14 cellular contexts compared by ENCODE assay signal in the genomic region with DNA sequence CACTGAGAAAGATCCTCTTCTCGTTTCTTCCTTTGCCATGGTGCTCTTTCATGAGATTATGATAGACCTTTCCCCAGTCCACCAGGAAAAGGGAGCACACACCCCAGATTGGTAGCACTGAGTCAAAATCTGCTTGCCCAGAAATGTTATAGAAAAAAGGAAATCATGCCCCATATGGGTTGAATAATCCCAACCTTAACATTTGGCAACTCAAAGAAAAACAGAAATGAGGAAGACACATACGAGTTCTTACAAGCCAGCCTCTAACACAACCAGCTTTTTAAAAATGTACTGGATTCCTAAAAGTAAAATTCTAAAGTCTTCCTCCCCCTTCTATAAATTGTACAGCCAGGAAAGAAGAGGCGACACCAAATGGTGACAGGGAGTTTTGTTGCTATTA.
A peak's percentile ranks its signal among the peaks of the same experiment; 100 is the strongest.
DNase-seq lines count a peak whose midpoint lies in the region; ATAC-seq, FAIRE-seq and TF ChIP-seq lines count a peak whose summit lies in the region.
"Had no signal": no experiment of that assay in that cellular context is flagged by ENCODE, and none has a peak within 500 bp of the region (broad histone marks: within the 10 kb centered on the region; RNA-seq: fewer than 3 reads in every experiment).

No MANE protein-coding gene starts in this region.

- H3K9ac ChIP-seq in SK-N-SH: no peak overlapping the region

- H2AFZ ChIP-seq in SK-N-SH (ENCODE audit: low read depth): no peak overlapping the region

- ATAC-seq in memory B cell (ENCODE audit: low read depth) (no peak), upper lobe of right lung (no peak)

- TF ChIP-seq CTCF in MCF 10A (IDR thresholded peaks at IDR 0.05; ENCODE audit: unreplicated experiment): no peak
- no peak for TF ChIP-seq CTCF in breast epithelium (IDR thresholded peaks at IDR 0.05)
- no peak for TF ChIP-seq CTCF in upper lobe of right lung (IDR thresholded peaks at IDR 0.05)
- no peak for TF ChIP-seq CTCF in SK-N-SH (IDR thresholded peaks at IDR 0.05)

- H3K4me3 Mint-ChIP-seq in MCF 10A (ENCODE audit: unreplicated experiment): no peak overlapping the region
- peak overlapping the region; percentile 38 for H3K4me3 Mint-ChIP-seq in activated CD4-positive, alpha-beta memory T cell treated with anti-CD3 and anti-CD28 coated beads for 36 hours
- H3K4me3 Mint-ChIP-seq in memory B cell: peak overlapping the region; percentile 79

- intact Hi-C loops in MCF 10A (cut with micrococcal nuclease): no loop called here
- intact Hi-C loops in breast epithelium (cut with DNase I; ENCODE audit: low total_unique reads): no loop called here
- intact Hi-C loops in activated CD4-positive, alpha-beta memory T cell treated with anti-CD3 and anti-CD28 coated beads for 36 hours (cut with micrococcal nuclease): loop anchor here (5.0 to 10.0 kb wide), 4 partner anchors 225 to 1673 kb away; a partner anchor contains a TSS
- intact Hi-C loops in upper lobe of right lung (cut with DNase I): no loop called here

- CTCF ChIA-PET in MCF 10A (lab: Yijun Ruan, JAX): interaction anchor here (0.6 to 1.7 kb wide), 3 partner anchors 9 to 94 kb away, joined by 3 read pairs; no protein-coding TSS in a partner anchor
- CTCF ChIA-PET in activated CD4-positive, alpha-beta memory T cell treated with anti-CD3 and anti-CD28 coated beads for 36 hours (lab: Charles Lee): interaction anchor here (1.2 to 4.2 kb wide), 4 partner anchors 9 to 101 kb away, joined by 3 to 29 read pairs (median 15); no protein-coding TSS in a partner anchor
- CTCF ChIA-PET in SK-N-SH (lab: Yijun Ruan, JAX): interaction anchor here (1.0 to 3.2 kb wide), 6 partner anchors 16 to 104 kb away, joined by 3 to 14 read pairs (median 4); no protein-coding TSS in a partner anchor

- no TSS peak for BruUV-seq in MCF 10A (replicated peaks; lab: Mats Ljungman, UMichigan)

- H3K27ac ChIP-seq in breast epithelium: peak overlapping the region in 1 of 2 donors; percentile 50
- H3K27ac ChIP-seq in upper lobe of right lung: peak overlapping the region; percentile 72
- H3K27ac ChIP-seq in SK-N-SH (ENCODE audit: low read depth in 2 of 2, low read length in 1 of 2): peak overlapping the region in 1 of 2 experiments; percentile 40; a peak in 2 of 4 replicates
- H3K27ac ChIP-seq: prostate gland had no signal

- no peak overlapping the region for H3K4me2 ChIP-seq in SK-N-SH

- H3K36me3 ChIP-seq in breast epithelium (no peaks in the 10 kb centered on the region), upper lobe of right lung (no peaks in the 10 kb centered on the region), SK-N-SH (replicated peaks in 1 of 2; ENCODE audit: control insufficient read depth in 1 of 2, insufficient read depth in 2 of 2, low read length in 1 of 2) (no peaks in the 10 kb centered on the region)
- H3K36me3 ChIP-seq: ascending aorta, prostate gland had no signal

- H3K36me3 Mint-ChIP-seq in MCF 10A (ENCODE audit: insufficient read depth, unreplicated experiment) (no peaks in the 10 kb centered on the region), memory B cell (peaks cover 14% of the 10 kb centered on the region)
- peaks cover 19% of the 10 kb centered on the region for H3K36me3 Mint-ChIP-seq in activated CD4-positive, alpha-beta memory T cell treated with anti-CD3 and anti-CD28 coated beads for 36 hours

- H3K27me3 Mint-ChIP-seq in MCF 10A (ENCODE audit: insufficient read depth, unreplicated experiment) (no peaks in the 10 kb centered on the region), memory B cell (no peaks in the 10 kb centered on the region)
- H3K27me3 Mint-ChIP-seq in activated CD4-positive, alpha-beta memory T cell treated with anti-CD3 and anti-CD28 coated beads for 36 hours: no peaks in the 10 kb centered on the region

- no peaks in the 10 kb centered on the region for H3K9me2 ChIP-seq in SK-N-SH

- H3F3A ChIP-seq in SK-N-SH (replicated peaks; ENCODE audit: insufficient read depth): no peaks in the 10 kb centered on the region

- H3K27me3 ChIP-seq in breast epithelium (no peaks in the 10 kb centered on the region), upper lobe of right lung (no peaks in the 10 kb centered on the region), SK-N-SH (ENCODE audit: insufficient read depth) (no peaks in the 10 kb centered on the region)
- H3K27me3 ChIP-seq: ascending aorta had no signal

- H3K9me3 ChIP-seq in breast epithelium (no peaks in the 10 kb centered on the region), upper lobe of right lung (no peaks in the 10 kb centered on the region), SK-N-SH (no peaks in the 10 kb centered on the region)
- H3K9me3 ChIP-seq: ascending aorta, prostate gland had no signal

- H3K27ac Mint-ChIP-seq in MCF 10A (ENCODE audit: low read depth, unreplicated experiment): peak overlapping the region; percentile 17
- peak overlapping the region; percentile 94 for H3K27ac Mint-ChIP-seq in activated CD4-positive, alpha-beta memory T cell treated with anti-CD3 and anti-CD28 coated beads for 36 hours
- H3K27ac Mint-ChIP-seq in memory B cell: peak overlapping the region; percentile 98

- no peak for TF ChIP-seq EP300 in SK-N-SH (IDR thresholded peaks at IDR 0.05; ENCODE audit: borderline replicate concordance in 1 of 2, low read depth in 1 of 2, low read length in 1 of 2)

- no peaks in the 10 kb centered on the region for H3K79me2 ChIP-seq in SK-N-SH (ENCODE audit: insufficient read depth)

- H3K9me3 Mint-ChIP-seq in MCF 10A (ENCODE audit: unreplicated experiment) (no peaks in the 10 kb centered on the region), memory B cell (no peaks in the 10 kb centered on the region)
- H3K9me3 Mint-ChIP-seq in activated CD4-positive, alpha-beta memory T cell treated with anti-CD3 and anti-CD28 coated beads for 36 hours: no peaks in the 10 kb centered on the region

- H3K4me3 ChIP-seq in breast epithelium (no peak overlapping the region), upper lobe of right lung (no peak overlapping the region), SK-N-SH (ENCODE audit: low read depth in 2 of 2, low read length in 1 of 2) (no peak overlapping the region)
- H3K4me3 ChIP-seq: ascending aorta, prostate gland had no signal

- WGBS in SK-N-SH (ENCODE audit: low lambda C conversion rate): 84% methylated on average over 3 of the region's 3 CpGs

- FAIRE-seq in frontal cortex (lab: Jason Lieb, UNC): no peak

- TF ChIP-seq POLR2A in breast epithelium (IDR thresholded peaks at IDR 0.05): no peak

- no peak for DNase-seq in MCF 10A (ENCODE audit: unreplicated experiment)
- no peak for DNase-seq in breast epithelium (ENCODE audit: low spot score in 2 of 2)
- DNase-seq in activated CD4-positive, alpha-beta memory T cell treated with anti-CD3 and anti-CD28 coated beads for 36 hours: no peak
- no peak for DNase-seq in memory B cell (ENCODE audit: low spot score in 2 of 2)
- DNase-seq in upper lobe of right lung: no peak
- no peak for DNase-seq in frontal cortex (ENCODE audit: low spot score in 2 of 2)
- no peak for DNase-seq in SK-N-SH
- no peak for DNase-seq in HT-29 (ENCODE audit: low spot score)
- DNase-seq: activated CD8-positive, alpha-beta memory T cell treated with anti-CD3 and anti-CD28 coated beads for 24 hours; effector CD4-positive, alpha-beta T cell; GOT3; NCI-H2171 treated with DMSO at 0.1 percent for 48 hours had no signal

- H3K4me1 ChIP-seq in breast epithelium (no peaks in the 10 kb centered on the region), upper lobe of right lung (peaks cover 62% of the 10 kb centered on the region), SK-N-SH (ENCODE audit: control insufficient read depth in 1 of 2, insufficient read depth in 2 of 2, low read depth in 1 of 2, low read length in 1 of 2) (peaks cover 7 to 26% of the 10 kb centered on the region in 2 experiments; a peak in 3 of 4 replicates)
- H3K4me1 ChIP-seq: prostate gland had no signal

- no peak for TF ChIP-seq RAD21 in SK-N-SH (IDR thresholded peaks at IDR 0.05; ENCODE audit: low read length)

- no peaks in the 10 kb centered on the region for H3K4me1 Mint-ChIP-seq in MCF 10A (ENCODE audit: insufficient read depth, unreplicated experiment)
- H3K4me1 Mint-ChIP-seq in activated CD4-positive, alpha-beta memory T cell treated with anti-CD3 and anti-CD28 coated beads for 36 hours (ENCODE audit: low read depth): peaks cover 92% of the 10 kb centered on the region
- H3K4me1 Mint-ChIP-seq in memory B cell: peaks cover 70% of the 10 kb centered on the region

- POLR2A ChIA-PET in MCF 10A (lab: Yijun Ruan, JAX): no interaction called here
- POLR2A ChIA-PET in activated CD4-positive, alpha-beta memory T cell treated with anti-CD3 and anti-CD28 coated beads for 36 hours (lab: Charles Lee): interaction anchor here (1.1 to 5.3 kb wide), 4 partner anchors 10 to 120 kb away, joined by 3 to 33 read pairs (median 4); no protein-coding TSS in a partner anchor
- POLR2A ChIA-PET in SK-N-SH (lab: Yijun Ruan, JAX): no interaction called here

- no peaks in the 10 kb centered on the region for H4K20me1 ChIP-seq in SK-N-SH (ENCODE audit: insufficient read depth)

TF ChIP-seq in SK-N-SH, 30 proteins besides CTCF, POLR2A, EP300 and RAD21:
- TF ChIP-seq, protein P1, sequence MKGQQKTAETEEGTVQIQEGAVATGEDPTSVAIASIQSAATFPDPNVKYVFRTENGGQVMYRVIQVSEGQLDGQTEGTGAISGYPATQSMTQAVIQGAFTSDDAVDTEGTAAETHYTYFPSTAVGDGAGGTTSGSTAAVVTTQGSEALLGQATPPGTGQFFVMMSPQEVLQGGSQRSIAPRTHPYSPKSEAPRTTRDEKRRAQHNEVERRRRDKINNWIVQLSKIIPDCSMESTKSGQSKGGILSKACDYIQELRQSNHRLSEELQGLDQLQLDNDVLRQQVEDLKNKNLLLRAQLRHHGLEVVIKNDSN (IDR thresholded peaks at IDR 0.05; ENCODE audit: borderline replicate concordance, low read depth): no peak
- TF ChIP-seq SMC3 (IDR thresholded peaks at IDR 0.05; ENCODE audit: low read depth, low read length) (no peak), GATA2 (CRISPR knock-in tag; IDR thresholded peaks at IDR 0.05) (no peak), JUND (IDR thresholded peaks at IDR 0.05) (no peak), RXRA (IDR thresholded peaks at IDR 0.05; ENCODE audit: borderline replicate concordance, low read depth) (no peak)
- TF ChIP-seq, protein P2, sequence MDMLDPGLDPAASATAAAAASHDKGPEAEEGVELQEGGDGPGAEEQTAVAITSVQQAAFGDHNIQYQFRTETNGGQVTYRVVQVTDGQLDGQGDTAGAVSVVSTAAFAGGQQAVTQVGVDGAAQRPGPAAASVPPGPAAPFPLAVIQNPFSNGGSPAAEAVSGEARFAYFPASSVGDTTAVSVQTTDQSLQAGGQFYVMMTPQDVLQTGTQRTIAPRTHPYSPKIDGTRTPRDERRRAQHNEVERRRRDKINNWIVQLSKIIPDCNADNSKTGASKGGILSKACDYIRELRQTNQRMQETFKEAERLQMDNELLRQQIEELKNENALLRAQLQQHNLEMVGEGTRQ (IDR thresholded peaks at IDR 0.05; ENCODE audit: borderline replicate concordance, low read depth, low read length): no peak

Comparison
In these comparisons a context has a peak if more than half of its experiments do, and no peak if none do; other contexts are left out.
1. H3K27ac Mint-ChIP-seq: peak in every context shown above with its lines; median percentile 98 in memory B cell; 94 in activated CD4-positive, alpha-beta memory T cell treated with anti-CD3 and anti-CD28 coated beads for 36 hours; 17 in MCF 10A.